In genomic region chr6:6179858-6180257, GRCh38 we compare ENCODE assay signal across 12 cellular contexts.
"Had no signal": no experiment of that assay in that cellular context is flagged by ENCODE, and none has a peak within 500 bp of the region (broad histone marks: within the 10 kb centered on the region; RNA-seq: fewer than 3 reads in every experiment).

No MANE protein-coding gene starts in this region.

- H3K4me3 ChIP-seq: cardiac muscle cell, colonic mucosa, smooth muscle cell, tibial nerve had no signal

- H3K4me1 ChIP-seq: colonic mucosa, tibial nerve had no signal

- H3K27me3 ChIP-seq: cardiac muscle cell, colonic mucosa, tibial nerve had no signal

- H3K4me1 Mint-ChIP-seq: activated B cell treated with CpG ODN at 0.5 μM for 24 hours; activated CD4-positive, alpha-beta T cell treated with anti-CD3 and anti-CD28 coated beads, Interleukin-2, amount 10 ng/mL, durations not matched to agents 7 days and 5 days; activated naive CD4-positive, alpha-beta T cell treated with anti-CD3 and anti-CD28 coated beads, Interleukin-2, amount 10 ng/mL, durations not matched to agents 7 days and 5 days; stimulated activated effector memory CD8-positive, alpha-beta T cell treated with anti-CD3 and anti-CD28 coated beads, Interleukin-12 subunit alpha, Interleukin-12 subunit beta, amount 100 ng/mL, for 72 hours had no signal

- H3K4me3 Mint-ChIP-seq: activated B cell treated with CpG ODN at 0.5 μM for 24 hours; activated CD4-positive, alpha-beta T cell treated with anti-CD3 and anti-CD28 coated beads, Interleukin-2, amount 10 ng/mL, durations not matched to agents 7 days and 5 days; activated naive CD4-positive, alpha-beta T cell treated with anti-CD3 and anti-CD28 coated beads, Interleukin-2, amount 10 ng/mL, durations not matched to agents 7 days and 5 days; stimulated activated effector memory CD8-positive, alpha-beta T cell treated with anti-CD3 and anti-CD28 coated beads, Interleukin-12 subunit alpha, Interleukin-12 subunit beta, amount 100 ng/mL, for 72 hours; T-helper 1 cell treated with Interleukin-12 subunit alpha and Interleukin-12 subunit beta and Interleukin-4 antibody, amounts not matched to agents 30 μg/mL and 1 μg/mL, for 36 hours had no signal

- H3K27ac ChIP-seq: cardiac muscle cell, colonic mucosa, tibial nerve had no signal

- H3K36me3 Mint-ChIP-seq: activated naive CD4-positive, alpha-beta T cell treated with anti-CD3 and anti-CD28 coated beads, Interleukin-2, amount 10 ng/mL, durations not matched to agents 7 days and 5 days; stimulated activated effector memory CD8-positive, alpha-beta T cell treated with anti-CD3 and anti-CD28 coated beads, Interleukin-12 subunit alpha, Interleukin-12 subunit beta, amount 100 ng/mL, for 72 hours had no signal

- DNase-seq: activated B cell treated with CpG ODN at 0.5 μM for 24 hours; activated CD4-positive, alpha-beta T cell treated with anti-CD3 and anti-CD28 coated beads, Interleukin-2, amount 10 ng/mL, durations not matched to agents 7 days and 5 days; activated naive CD4-positive, alpha-beta T cell treated with anti-CD3 and anti-CD28 coated beads, Interleukin-2, amount 10 ng/mL, durations not matched to agents 7 days and 5 days; activated T-cell treated with anti-CD3 and anti-CD28 coated beads for 4 hours; colonic mucosa; effector CD4-positive, alpha-beta T cell had no signal

- H3K27ac Mint-ChIP-seq: activated B cell treated with CpG ODN at 0.5 μM for 24 hours; activated CD4-positive, alpha-beta T cell treated with anti-CD3 and anti-CD28 coated beads, Interleukin-2, amount 10 ng/mL, durations not matched to agents 7 days and 5 days; activated naive CD4-positive, alpha-beta T cell treated with anti-CD3 and anti-CD28 coated beads, Interleukin-2, amount 10 ng/mL, durations not matched to agents 7 days and 5 days; activated T-helper 2 cell treated with anti-CD3 and anti-CD28 coated beads, Interferon-gamma antibody, Interleukin-2, Interleukin-4, amounts not matched to agents 10 μg/mL and 5 μg/mL and 100 μg/mL, durations not matched to agents 14 hours and 24 hours and 36 hours; stimulated activated effector memory CD8-positive, alpha-beta T cell treated with anti-CD3 and anti-CD28 coated beads, Interleukin-12 subunit alpha, Interleukin-12 subunit beta, amount 100 ng/mL, for 72 hours; T-helper 1 cell treated with Interleukin-12 subunit alpha and Interleukin-12 subunit beta and Interleukin-4 antibody, amounts not matched to agents 30 μg/mL and 1 μg/mL, for 36 hours had no signal

- H3K36me3 ChIP-seq: cardiac muscle cell, colonic mucosa, tibial nerve had no signal

- H3K9me3 ChIP-seq: colonic mucosa, tibial nerve had no signal

- H3K9me3 Mint-ChIP-seq: activated B cell treated with CpG ODN at 0.5 μM for 24 hours; activated CD4-positive, alpha-beta T cell treated with anti-CD3 and anti-CD28 coated beads, Interleukin-2, amount 10 ng/mL, durations not matched to agents 7 days and 5 days; activated naive CD4-positive, alpha-beta T cell treated with anti-CD3 and anti-CD28 coated beads, Interleukin-2, amount 10 ng/mL, durations not matched to agents 7 days and 5 days; activated T-helper 2 cell treated with anti-CD3 and anti-CD28 coated beads, Interferon-gamma antibody, Interleukin-2, Interleukin-4, amounts not matched to agents 10 μg/mL and 5 μg/mL and 100 μg/mL, durations not matched to agents 14 hours and 24 hours and 36 hours; stimulated activated effector memory CD8-positive, alpha-beta T cell treated with anti-CD3 and anti-CD28 coated beads, Interleukin-12 subunit alpha, Interleukin-12 subunit beta, amount 100 ng/mL, for 72 hours; T-helper 1 cell treated with Interleukin-12 subunit alpha and Interleukin-12 subunit beta and Interleukin-4 antibody, amounts not matched to agents 30 μg/mL and 1 μg/mL, for 36 hours had no signal
